Comparison of ENCODE assay signal across 20 cellular contexts in genomic region chr3:82085811-82086475, GRCh38.
"Had no signal": no experiment of that assay in that cellular context is flagged by ENCODE, and none has a peak within 500 bp of the region (broad histone marks: within the 10 kb centered on the region; RNA-seq: fewer than 3 reads in every experiment).

No MANE protein-coding gene starts in this region.

- ATAC-seq: activated CD4-positive, CD25-positive, alpha-beta regulatory T cell treated with anti-CD3 and anti-CD28 coated beads, Interleukin-2, amount 50 U/mL, for 24 hours; activated CD8-positive, alpha-beta T cell treated with anti-CD3 and anti-CD28 coated beads, Interleukin-2, amount 10 ng/mL, durations not matched to agents 7 days and 5 days; activated naive CD8-positive, alpha-beta T cell treated with anti-CD3 and anti-CD28 coated beads, Interleukin-2, amount 50 U/mL, for 24 hours; activated T-cell treated with anti-CD3 and anti-CD28 coated beads, Interleukin-2, amount 50 U/mL, for 4 hours; left lobe of liver; right lobe of liver had no signal

- H3K4me3 ChIP-seq: esophagus muscularis mucosa, psoas muscle, right lobe of liver, tibial artery had no signal

- H3K4me1 ChIP-seq: breast epithelium, esophagus muscularis mucosa, psoas muscle, right lobe of liver, tibial artery had no signal

- H3K4me3 Mint-ChIP-seq: activated CD4-positive, alpha-beta T cell treated with anti-CD3 and anti-CD28 coated beads, Interleukin-2, amount 10 ng/mL, durations not matched to agents 7 days and 5 days; activated CD8-positive, alpha-beta T cell treated with anti-CD3 and anti-CD28 coated beads, Interleukin-2, amount 10 ng/mL, durations not matched to agents 7 days and 5 days; activated naive CD4-positive, alpha-beta T cell treated with anti-CD3 and anti-CD28 coated beads, Interleukin-2, amount 10 ng/mL, durations not matched to agents 7 days and 5 days; activated naive CD8-positive, alpha-beta T cell treated with anti-CD3 and anti-CD28 coated beads, Interleukin-2, amount 50 U/mL, for 24 hours; activated T-cell treated with anti-CD3 and anti-CD28 coated beads, Interleukin-2, amount 50 U/mL, for 4 hours had no signal

- H3K4me1 Mint-ChIP-seq: activated CD4-positive, alpha-beta T cell treated with anti-CD3 and anti-CD28 coated beads, Interleukin-2, amount 10 ng/mL, durations not matched to agents 7 days and 5 days; activated naive CD4-positive, alpha-beta T cell treated with anti-CD3 and anti-CD28 coated beads, Interleukin-2, amount 10 ng/mL, durations not matched to agents 7 days and 5 days; activated naive CD8-positive, alpha-beta T cell treated with anti-CD3 and anti-CD28 coated beads, Interleukin-2, amount 50 U/mL, for 24 hours had no signal

- H3K9me3 ChIP-seq: breast epithelium, esophagus muscularis mucosa, psoas muscle, right lobe of liver, tibial artery had no signal

- H3K27ac ChIP-seq: breast epithelium, esophagus muscularis mucosa, psoas muscle, right lobe of liver, tibial artery had no signal

- H3K36me3 Mint-ChIP-seq: activated naive CD4-positive, alpha-beta T cell treated with anti-CD3 and anti-CD28 coated beads, Interleukin-2, amount 10 ng/mL, durations not matched to agents 7 days and 5 days had no signal

- H3K27me3 Mint-ChIP-seq: activated naive CD4-positive, alpha-beta T cell treated with anti-CD3 and anti-CD28 coated beads, Interleukin-2, amount 10 ng/mL, durations not matched to agents 7 days and 5 days; activated naive CD8-positive, alpha-beta T cell treated with anti-CD3 and anti-CD28 coated beads, Interleukin-2, amount 50 U/mL, for 24 hours had no signal

- DNase-seq: activated CD4-positive, alpha-beta T cell treated with anti-CD3 and anti-CD28 coated beads, Interleukin-2, amount 10 ng/mL, durations not matched to agents 7 days and 5 days; activated CD8-positive, alpha-beta T cell treated with anti-CD3 and anti-CD28 coated beads, Interleukin-2, amount 10 ng/mL, durations not matched to agents 7 days and 5 days; activated naive CD4-positive, alpha-beta T cell treated with anti-CD3 and anti-CD28 coated beads, Interleukin-2, amount 10 ng/mL, durations not matched to agents 7 days and 5 days; activated naive CD8-positive, alpha-beta T cell treated with anti-CD3 and anti-CD28 coated beads, Interleukin-2, amount 50 U/mL, for 24 hours; activated T-cell treated with anti-CD3 and anti-CD28 coated beads, Interleukin-2, amount 50 U/mL, for 4 hours; aorta; cerebellar nuclear complex; effector CD8-positive, alpha-beta T cell; foreskin fibroblast; psoas muscle; right lobe of liver; stimulated activated naive CD4-positive, alpha-beta T cell treated with Interleukin-2 at 50 U/mL for 16 hours; substantia nigra; T-helper 1 cell; T-helper 9 cell; tibial artery had no signal

- H3K36me3 ChIP-seq: breast epithelium, esophagus muscularis mucosa, right lobe of liver, tibial artery had no signal

- H3K9me3 Mint-ChIP-seq: activated CD4-positive, alpha-beta T cell treated with anti-CD3 and anti-CD28 coated beads, Interleukin-2, amount 10 ng/mL, durations not matched to agents 7 days and 5 days; activated naive CD4-positive, alpha-beta T cell treated with anti-CD3 and anti-CD28 coated beads, Interleukin-2, amount 10 ng/mL, durations not matched to agents 7 days and 5 days; activated naive CD8-positive, alpha-beta T cell treated with anti-CD3 and anti-CD28 coated beads, Interleukin-2, amount 50 U/mL, for 24 hours; activated T-cell treated with anti-CD3 and anti-CD28 coated beads, Interleukin-2, amount 50 U/mL, for 4 hours had no signal

- H3K27me3 ChIP-seq: breast epithelium, esophagus muscularis mucosa, right lobe of liver, tibial artery had no signal

- H3K27ac Mint-ChIP-seq: activated CD4-positive, alpha-beta T cell treated with anti-CD3 and anti-CD28 coated beads, Interleukin-2, amount 10 ng/mL, durations not matched to agents 7 days and 5 days; activated CD8-positive, alpha-beta T cell treated with anti-CD3 and anti-CD28 coated beads, Interleukin-2, amount 10 ng/mL, durations not matched to agents 7 days and 5 days; activated naive CD4-positive, alpha-beta T cell treated with anti-CD3 and anti-CD28 coated beads, Interleukin-2, amount 10 ng/mL, durations not matched to agents 7 days and 5 days; activated naive CD8-positive, alpha-beta T cell treated with anti-CD3 and anti-CD28 coated beads, Interleukin-2, amount 50 U/mL, for 24 hours had no signal
